Comparison of ENCODE assay signal across 1 cellular context in genomic region chr9:124453586-124454191, GRCh38.
TF ChIP-seq lines count a peak whose summit lies in the region.

No MANE protein-coding gene starts in this region.

TF ChIP-seq in GM23338, 12 proteins besides CTCF, POLR2A, EP300 and RAD21 (continued from another document):
- no peak for TF ChIP-seq ZNF462 (CRISPR knock-in tag; IDR thresholded peaks at IDR 0.05)
- TF ChIP-seq EZH2phosphoT487 (IDR thresholded peaks at IDR 0.05; ENCODE audit: unreplicated experiment) = no peak
- TF ChIP-seq EZH2 (IDR thresholded peaks at IDR 0.05; ENCODE audit: low read depth, unreplicated experiment) = no peak
